ENCODE assay signal across 25 cellular contexts in the genomic region with DNA sequence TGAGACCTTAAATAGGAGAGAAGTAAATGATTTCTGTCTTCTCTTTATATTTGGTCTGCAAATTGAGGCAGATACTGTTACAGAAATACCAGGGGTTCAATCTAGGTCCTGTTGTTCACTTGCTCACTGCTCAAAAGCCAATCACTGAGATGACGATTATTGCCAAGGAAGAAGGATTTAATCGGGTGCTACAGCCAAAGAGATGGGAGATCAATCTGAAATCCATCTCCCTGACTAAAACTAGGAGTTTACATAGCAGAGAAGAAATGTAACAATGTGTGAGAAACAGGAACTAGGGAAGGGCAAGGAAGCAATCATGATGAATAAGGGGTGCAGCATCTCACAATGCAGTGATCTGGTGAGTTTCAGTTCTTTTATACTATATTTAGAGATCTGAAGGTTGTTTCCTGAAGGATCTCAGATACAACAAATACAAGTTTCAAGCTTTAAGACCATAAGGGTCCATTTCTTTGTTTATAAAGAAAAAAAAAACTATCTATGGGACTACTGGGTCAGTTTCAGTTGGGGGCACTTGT.
DNase-seq lines count a peak whose midpoint lies in the region; ATAC-seq and TF ChIP-seq lines count a peak whose summit lies in the region.
"Had no signal": no experiment of that assay in that cellular context is flagged by ENCODE, and none has a peak within 500 bp of the region (broad histone marks: within the 10 kb centered on the region; RNA-seq: fewer than 3 reads in every experiment).

No MANE protein-coding gene starts in this region.

- peaks cover 10% of the 10 kb centered on the region for H3F3A ChIP-seq in PC-3 (ENCODE audit: low read length, unreplicated experiment)

- H3K4me3 ChIP-seq in PC-3 (ENCODE audit: low read length) = no peak overlapping the region
- H3K4me3 ChIP-seq: GM23248, SK-N-MC had no signal

- no peaks in the 10 kb centered on the region for H4K20me1 ChIP-seq in PC-3 (ENCODE audit: low read length)

- POLR2A ChIA-PET in PC-3 (lab: Charles Lee; ENCODE audit: unreplicated experiment) = no interaction called here

- no peaks in the 10 kb centered on the region for H3K9me2 ChIP-seq in PC-3 (replicated peaks; ENCODE audit: low read length)

- H3K9me3 Mint-ChIP-seq in naive B cell = peaks cover 0 to 21% (median 2%) of the 10 kb centered on the region in 7 donors

- no peak overlapping the region for H2AFZ ChIP-seq in PC-3 (ENCODE audit: low read length)
- H2AFZ ChIP-seq: GM23248 had no signal

- peaks cover 14% of the 10 kb centered on the region for H3K36me3 ChIP-seq in PC-3 (ENCODE audit: low read depth, low read length)

- no TSS peak for BruUV-seq in PC-3 (replicated peaks; lab: Mats Ljungman, UMichigan)

- peaks cover 11% of the 10 kb centered on the region; the same call in 1 of the 2 replicates for H3K9me3 ChIP-seq in PC-3 (ENCODE audit: low read length)

- H3K27me3 Mint-ChIP-seq in naive B cell = peaks cover 34 to 39% (median 36%) of the 10 kb centered on the region in 3 donors

- no peaks in the 10 kb centered on the region for H3K27me3 ChIP-seq in PC-3 (ENCODE audit: low read length)

- peaks cover 0 to 17% of the 10 kb centered on the region in 2 donors for H3K36me3 Mint-ChIP-seq in naive B cell
- H3K36me3 Mint-ChIP-seq: CD4-positive, CD25-positive, alpha-beta regulatory T cell; IgD-negative memory B cell had no signal

- H3K9ac ChIP-seq in PC-3 (ENCODE audit: low read length) = no peak overlapping the region; the same call in 1 of the 2 replicates
- H3K9ac ChIP-seq: GM23248, KMS-11 had no signal

- intact Hi-C loops in PC-3 (cut with micrococcal nuclease) = loop anchor here (2.0 to 5.0 kb wide), 2 partner anchors 45 to 81 kb away; no protein-coding TSS in a partner anchor

- peak; percentile 50 for DNase-seq in NOMO-1 treated with DMSO at 0.1 percent for 48 hours (lab: John Stamatoyannopoulos, UW; ENCODE audit: unreplicated experiment)
- no peak for DNase-seq in NOMO-1 treated with dmso at 0.1 percent for 144 hours (lab: John Stamatoyannopoulos, UW; ENCODE audit: unreplicated experiment)
- peak; percentile 20 for DNase-seq in CD1c-positive myeloid dendritic cell (ENCODE audit: extremely low spot score)
- DNase-seq in PC-3 = no peak
- DNase-seq in naive B cell = no peak
- no peak for DNase-seq in stimulated activated CD4-positive, alpha-beta T cell treated with anti-CD3 and anti-CD28 coated beads, Interleukin-4, amount 100 ng/mL, for 24 hours
- DNase-seq: 8988T; ACHN; CD4-positive, CD25-positive, alpha-beta regulatory T cell; DMS153; DND-41; GM23248; H7; MM.1S; NCI-H1105; NCI-H1436 treated with DMSO at 0.1 percent for 48 hours; NCI-H187 treated with DMSO at 0.1 percent for 48 hours; NCI-H2107; NCI-H524; NCI-H774; SIG-M5 had no signal

- ATAC-seq in PC-3 = no peak
- peak; percentile 75 for ATAC-seq in naive B cell (ENCODE audit: low read depth in 2 of 2)
- no peak for ATAC-seq in GM19023 (IDR thresholded peaks at IDR 0.05; ENCODE audit: unreplicated experiment)

- CTCF ChIA-PET in PC-3 (lab: Charles Lee) = no interaction called here

- H3K4me3 Mint-ChIP-seq in naive B cell = peak overlapping the region in 4 of 8 donors; percentile 11 to 74 (median 50)
- H3K4me3 Mint-ChIP-seq: CD4-positive, CD25-positive, alpha-beta regulatory T cell; IgD-negative memory B cell had no signal

- peak overlapping the region; percentile 98 for H3K27ac ChIP-seq in PC-3 (ENCODE audit: low read length)
- H3K27ac ChIP-seq: GM23248, KMS-11, SK-N-MC had no signal

- H3K4me1 ChIP-seq in PC-3 (ENCODE audit: insufficient read depth, low read length) = peaks cover 40% of the 10 kb centered on the region

- no peak overlapping the region for H3K4me2 ChIP-seq in PC-3 (ENCODE audit: low read length)
- H3K4me2 ChIP-seq: KMS-11 had no signal

- H3K4me1 Mint-ChIP-seq in naive B cell = peaks cover 4 to 14% (median 14%) of the 10 kb centered on the region in 3 donors
- H3K4me1 Mint-ChIP-seq: CD4-positive, CD25-positive, alpha-beta regulatory T cell had no signal

- H3K27ac Mint-ChIP-seq in naive B cell = no peak overlapping the region
- H3K27ac Mint-ChIP-seq: IgD-negative memory B cell had no signal

- TF ChIP-seq CTCF in PC-3 (conservative IDR thresholded peaks at IDR 0.05; ENCODE audit: low read depth, low read length) = no peak

- no peaks in the 10 kb centered on the region for H3K79me2 ChIP-seq in PC-3 (ENCODE audit: low read length)

Comparison
In these comparisons a context has a peak if more than half of its experiments do, and no peak if none do; other contexts are left out.
1. DNase-seq: peak in NOMO-1 treated with DMSO at 0.1 percent for 48 hours (single experiment) and CD1c-positive myeloid dendritic cell (single experiment); none in NOMO-1 treated with dmso at 0.1 percent for 144 hours (single experiment), PC-3 (single experiment), naive B cell (single experiment) and stimulated activated CD4-positive, alpha-beta T cell treated with anti-CD3 and anti-CD28 coated beads, Interleukin-4, amount 100 ng/mL, for 24 hours (single experiment).
2. ATAC-seq: peak in naive B cell (2 of 2); none in PC-3 (single experiment) and GM19023 (single experiment).